1 cellular context compared by ENCODE assay signal in genomic region chr17:79913896-79914812, GRCh38.
TF ChIP-seq lines count a peak whose summit lies in the region.

No MANE protein-coding gene starts in this region.

TF ChIP-seq in K562, 482 proteins besides CTCF, POLR2A, EP300 and RAD21 (continued from another document):
- TF ChIP-seq, protein P1, sequence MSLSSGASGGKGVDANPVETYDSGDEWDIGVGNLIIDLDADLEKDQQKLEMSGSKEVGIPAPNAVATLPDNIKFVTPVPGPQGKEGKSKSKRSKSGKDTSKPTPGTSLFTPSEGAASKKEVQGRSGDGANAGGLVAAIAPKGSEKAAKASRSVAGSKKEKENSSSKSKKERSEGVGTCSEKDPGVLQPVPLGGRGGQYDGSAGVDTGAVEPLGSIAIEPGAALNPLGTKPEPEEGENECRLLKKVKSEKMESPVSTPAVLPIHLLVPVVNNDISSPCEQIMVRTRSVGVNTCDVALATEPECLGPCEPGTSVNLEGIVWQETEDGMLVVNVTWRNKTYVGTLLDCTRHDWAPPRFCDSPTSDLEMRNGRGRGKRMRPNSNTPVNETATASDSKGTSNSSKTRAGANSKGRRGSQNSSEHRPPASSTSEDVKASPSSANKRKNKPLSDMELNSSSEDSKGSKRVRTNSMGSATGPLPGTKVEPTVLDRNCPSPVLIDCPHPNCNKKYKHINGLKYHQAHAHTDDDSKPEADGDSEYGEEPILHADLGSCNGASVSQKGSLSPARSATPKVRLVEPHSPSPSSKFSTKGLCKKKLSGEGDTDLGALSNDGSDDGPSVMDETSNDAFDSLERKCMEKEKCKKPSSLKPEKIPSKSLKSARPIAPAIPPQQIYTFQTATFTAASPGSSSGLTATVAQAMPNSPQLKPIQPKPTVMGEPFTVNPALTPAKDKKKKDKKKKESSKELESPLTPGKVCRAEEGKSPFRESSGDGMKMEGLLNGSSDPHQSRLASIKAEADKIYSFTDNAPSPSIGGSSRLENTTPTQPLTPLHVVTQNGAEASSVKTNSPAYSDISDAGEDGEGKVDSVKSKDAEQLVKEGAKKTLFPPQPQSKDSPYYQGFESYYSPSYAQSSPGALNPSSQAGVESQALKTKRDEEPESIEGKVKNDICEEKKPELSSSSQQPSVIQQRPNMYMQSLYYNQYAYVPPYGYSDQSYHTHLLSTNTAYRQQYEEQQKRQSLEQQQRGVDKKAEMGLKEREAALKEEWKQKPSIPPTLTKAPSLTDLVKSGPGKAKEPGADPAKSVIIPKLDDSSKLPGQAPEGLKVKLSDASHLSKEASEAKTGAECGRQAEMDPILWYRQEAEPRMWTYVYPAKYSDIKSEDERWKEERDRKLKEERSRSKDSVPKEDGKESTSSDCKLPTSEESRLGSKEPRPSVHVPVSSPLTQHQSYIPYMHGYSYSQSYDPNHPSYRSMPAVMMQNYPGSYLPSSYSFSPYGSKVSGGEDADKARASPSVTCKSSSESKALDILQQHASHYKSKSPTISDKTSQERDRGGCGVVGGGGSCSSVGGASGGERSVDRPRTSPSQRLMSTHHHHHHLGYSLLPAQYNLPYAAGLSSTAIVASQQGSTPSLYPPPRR (CRISPR knock-in tag; IDR thresholded peaks at IDR 0.05; ENCODE audit: borderline replicate concordance): no peak
- TF ChIP-seq ZNF232 (CRISPR knock-in tag; IDR thresholded peaks at IDR 0.05) (no peak), NFYB (IDR thresholded peaks at IDR 0.05; ENCODE audit: extremely low read depth, insufficient read length) (no peak), MEF2A (IDR thresholded peaks at IDR 0.05; ENCODE audit: control insufficient read depth, low read depth, low read length) (no peak), EZH2 (IDR thresholded peaks at IDR 0.05; ENCODE audit: borderline replicate concordance, low read depth, low read length) (no peak), ETS1 (conservative IDR thresholded peaks at IDR 0.05; ENCODE audit: control insufficient read depth, low read depth, low read length) (no peak), RBFOX2 (IDR thresholded peaks at IDR 0.05; ENCODE audit: low read depth, low read length) (no peak), ZEB2 (IDR thresholded peaks at IDR 0.05) (no peak)
- TF ChIP-seq, protein P2, sequence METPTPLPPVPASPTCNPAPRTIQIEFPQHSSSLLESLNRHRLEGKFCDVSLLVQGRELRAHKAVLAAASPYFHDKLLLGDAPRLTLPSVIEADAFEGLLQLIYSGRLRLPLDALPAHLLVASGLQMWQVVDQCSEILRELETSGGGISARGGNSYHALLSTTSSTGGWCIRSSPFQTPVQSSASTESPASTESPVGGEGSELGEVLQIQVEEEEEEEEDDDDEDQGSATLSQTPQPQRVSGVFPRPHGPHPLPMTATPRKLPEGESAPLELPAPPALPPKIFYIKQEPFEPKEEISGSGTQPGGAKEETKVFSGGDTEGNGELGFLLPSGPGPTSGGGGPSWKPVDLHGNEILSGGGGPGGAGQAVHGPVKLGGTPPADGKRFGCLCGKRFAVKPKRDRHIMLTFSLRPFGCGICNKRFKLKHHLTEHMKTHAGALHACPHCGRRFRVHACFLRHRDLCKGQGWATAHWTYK (CRISPR knock-in tag; IDR thresholded peaks at IDR 0.05): no peak
- TF ChIP-seq, protein P3, sequence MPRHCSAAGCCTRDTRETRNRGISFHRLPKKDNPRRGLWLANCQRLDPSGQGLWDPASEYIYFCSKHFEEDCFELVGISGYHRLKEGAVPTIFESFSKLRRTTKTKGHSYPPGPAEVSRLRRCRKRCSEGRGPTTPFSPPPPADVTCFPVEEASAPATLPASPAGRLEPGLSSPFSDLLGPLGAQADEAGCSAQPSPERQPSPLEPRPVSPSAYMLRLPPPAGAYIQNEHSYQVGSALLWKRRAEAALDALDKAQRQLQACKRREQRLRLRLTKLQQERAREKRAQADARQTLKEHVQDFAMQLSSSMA (CRISPR knock-in tag; IDR thresholded peaks at IDR 0.05): no peak
